15 cellular contexts compared by ENCODE assay signal in genomic region chr10:14742382-14742781, GRCh38. TPM values are rescaled to one million over a fixed set of nuclear protein-coding genes. Genes with fewer than 3 reads are reported as not detected.
A peak's percentile ranks its signal among the peaks of the same experiment; 100 is the strongest.
DNase-seq lines count a peak whose midpoint lies in the region; ATAC-seq and TF ChIP-seq lines count a peak whose summit lies in the region.
"Had no signal": no experiment of that assay in that cellular context is flagged by ENCODE, and none has a peak within 500 bp of the region (broad histone marks: within the 10 kb centered on the region; RNA-seq: fewer than 3 reads in every experiment).

No MANE protein-coding gene starts in this region.

- TF ChIP-seq CTCF in 22Rv1 (IDR thresholded peaks at IDR 0.05) = no peak
- no peak for TF ChIP-seq CTCF in activated CD8-positive, alpha-beta T cell treated with anti-CD3 and anti-CD28 coated beads for 36 hours (IDR thresholded peaks at IDR 0.05)
- no peak for TF ChIP-seq CTCF in lower lobe of right lung (IDR thresholded peaks at IDR 0.05)
- TF ChIP-seq CTCF in nephron progenitor cell (IDR thresholded peaks at IDR 0.05) = no peak

- no peaks in the 10 kb centered on the region for H3K27me3 ChIP-seq in lower lobe of right lung (ENCODE audit: low read depth)
- H3K27me3 ChIP-seq: hepatocyte had no signal

- CTCF ChIA-PET in activated CD8-positive, alpha-beta T cell treated with anti-CD3 and anti-CD28 coated beads for 36 hours (lab: Charles Lee) = no interaction called here

- H3K4me3 Mint-ChIP-seq in activated CD8-positive, alpha-beta T cell treated with anti-CD3 and anti-CD28 coated beads for 36 hours = peak overlapping the region; percentile 1
- no peak overlapping the region for H3K4me3 Mint-ChIP-seq in nephron progenitor cell
- H3K4me3 Mint-ChIP-seq: activated T-cell treated with anti-CD3 and anti-CD28 coated beads, Interleukin-2, amount 50 U/mL, for 4 hours had no signal

- H3K27ac ChIP-seq in 22Rv1 = peak overlapping the region; percentile 55
- H3K27ac ChIP-seq in lower lobe of right lung = no peak overlapping the region
- H3K27ac ChIP-seq: epithelial cell of prostate, VCaP had no signal

- H3K27ac Mint-ChIP-seq in activated CD8-positive, alpha-beta T cell treated with anti-CD3 and anti-CD28 coated beads for 36 hours = peak overlapping the region; percentile 75
- no peak overlapping the region for H3K27ac Mint-ChIP-seq in nephron progenitor cell

- no peak overlapping the region for H3K4me3 ChIP-seq in lower lobe of right lung
- H3K4me3 ChIP-seq: hepatocyte had no signal

- no peaks in the 10 kb centered on the region for H3K36me3 ChIP-seq in lower lobe of right lung

- peaks cover 3% of the 10 kb centered on the region for H3K9me3 Mint-ChIP-seq in activated CD8-positive, alpha-beta T cell treated with anti-CD3 and anti-CD28 coated beads for 36 hours
- peaks cover 35% of the 10 kb centered on the region for H3K9me3 Mint-ChIP-seq in nephron progenitor cell

- no peak for DNase-seq in activated CD8-positive, alpha-beta T cell treated with anti-CD3 and anti-CD28 coated beads for 36 hours
- no peak for DNase-seq in DMS114 treated with DMSO at 0.1 percent for 48 hours (lab: John Stamatoyannopoulos, UW; ENCODE audit: unreplicated experiment)
- no peak for DNase-seq in lower lobe of right lung
- no peak for DNase-seq in nephron progenitor cell
- DNase-seq: activated T-cell treated with anti-CD3 and anti-CD28 coated beads, Interleukin-2, amount 50 U/mL, for 4 hours; caudate nucleus; left ventricle myocardium superior; stimulated activated CD4-positive, alpha-beta T cell treated with anti-CD3 and anti-CD28 coated beads, Interleukin-12 subunit alpha, Interleukin-12 subunit beta, amount 100 ng/mL, for 4 hours had no signal

- H3K36me3 Mint-ChIP-seq in activated CD8-positive, alpha-beta T cell treated with anti-CD3 and anti-CD28 coated beads for 36 hours (ENCODE audit: low read depth) = no peaks in the 10 kb centered on the region
- no peaks in the 10 kb centered on the region for H3K36me3 Mint-ChIP-seq in nephron progenitor cell (ENCODE audit: low read depth)

- intact Hi-C loops in activated CD8-positive, alpha-beta T cell treated with anti-CD3 and anti-CD28 coated beads for 36 hours (cut with micrococcal nuclease) = no loop called here
- intact Hi-C loops in lower lobe of right lung (cut with DNase I) = no loop called here

- peaks cover 20% of the 10 kb centered on the region for H3K4me1 ChIP-seq in lower lobe of right lung

- peaks cover 25% of the 10 kb centered on the region for H3K4me1 Mint-ChIP-seq in activated CD8-positive, alpha-beta T cell treated with anti-CD3 and anti-CD28 coated beads for 36 hours (ENCODE audit: low read depth)
- H3K4me1 Mint-ChIP-seq in nephron progenitor cell = peaks cover 5% of the 10 kb centered on the region

- ATAC-seq in GM18511 (IDR thresholded peaks at IDR 0.05; ENCODE audit: unreplicated experiment) (peak; percentile 17), HG02885 (IDR thresholded peaks at IDR 0.05; ENCODE audit: poor library complexity, unreplicated experiment) (peak; percentile 4), lower lobe of right lung (no peak), HG03571 (IDR thresholded peaks at IDR 0.05; ENCODE audit: unreplicated experiment) (no peak)
- peak; percentile 64 for ATAC-seq in activated CD8-positive, alpha-beta T cell treated with anti-CD3 and anti-CD28 coated beads for 36 hours

- no peaks in the 10 kb centered on the region for H3K9me3 ChIP-seq in lower lobe of right lung

- no peaks in the 10 kb centered on the region for H3K27me3 Mint-ChIP-seq in activated CD8-positive, alpha-beta T cell treated with anti-CD3 and anti-CD28 coated beads for 36 hours
- H3K27me3 Mint-ChIP-seq in nephron progenitor cell (ENCODE audit: low read depth, poor library complexity) = peaks cover 5% of the 10 kb centered on the region

- POLR2A ChIA-PET in activated CD8-positive, alpha-beta T cell treated with anti-CD3 and anti-CD28 coated beads for 36 hours (lab: Charles Lee) = interaction anchor here (1.9 kb wide), 1 partner anchor 9 kb away, joined by 6 read pairs; no protein-coding TSS in a partner anchor

RNA-seq across cellular contexts. Expression of gene FAM107B, which starts 32.3 kb away (rescaled TPM):
- total RNA-seq in activated CD8-positive, alpha-beta T cell treated with anti-CD3 and anti-CD28 coated beads for 36 hours = 100 to 1,000 TPM; 114 to 121 TPM
- total RNA-seq in lower lobe of right lung = 75.4 TPM

Comparison
In these comparisons a context has a peak if more than half of its experiments do, and no peak if none do; other contexts are left out.
1. ATAC-seq: peak in GM18511 (single experiment), HG02885 (single experiment) and activated CD8-positive, alpha-beta T cell treated with anti-CD3 and anti-CD28 coated beads for 36 hours (single experiment); none in lower lobe of right lung (0 of 2) and HG03571 (single experiment).